In genomic region chr2:191677091-191677645, GRCh38 we compare ENCODE assay signal across 8 cellular contexts. TPM values are rescaled to one million over a fixed set of nuclear protein-coding genes. Genes with fewer than 3 reads are reported as not detected.
DNase-seq lines count a peak whose midpoint lies in the region; ATAC-seq and TF ChIP-seq lines count a peak whose summit lies in the region.

No MANE protein-coding gene starts in this region.

- peaks cover 54% of the 10 kb centered on the region for H3K4me1 Mint-ChIP-seq in activated naive CD8-positive, alpha-beta T cell (ENCODE audit: low read depth)

- no peaks in the 10 kb centered on the region for H3K36me3 ChIP-seq in left ventricle myocardium inferior

- no peaks in the 10 kb centered on the region for H3K27me3 Mint-ChIP-seq in activated naive CD8-positive, alpha-beta T cell

- no peaks in the 10 kb centered on the region for H3K9me3 ChIP-seq in left ventricle myocardium inferior (replicated peaks)

- H3K36me3 Mint-ChIP-seq in activated naive CD8-positive, alpha-beta T cell, result peaks cover 7% of the 10 kb centered on the region

- DNase-seq in stimulated activated CD4-positive, alpha-beta T cell treated with anti-CD3 and anti-CD28 coated beads, Interleukin-12 subunit alpha, Interleukin-12 subunit beta, amount 100 ng/mL, for 48 hours (ENCODE audit: low read depth in 2 of 3, low spot score in 1 of 3), result peak in 2 of 3 donors; percentile 36 to 44
- no peak for DNase-seq in stimulated activated CD4-positive, alpha-beta T cell treated with anti-CD3 and anti-CD28 coated beads, Interleukin-12 subunit alpha, Interleukin-12 subunit beta, amount 100 ng/mL, for 4 hours
- DNase-seq in NOMO-1 treated with dmso at 0.1 percent for 144 hours (lab: John Stamatoyannopoulos, UW; ENCODE audit: unreplicated experiment) (peak; percentile 54), left ventricle myocardium inferior (no peak), pulmonary artery endothelial cell (ENCODE audit: low read depth, low spot score) (peak; percentile 48), NCI-H446 treated with DMSO at 0.1 percent for 48 hours (lab: John Stamatoyannopoulos, UW) (no peak)

- TF ChIP-seq CTCF in left ventricle myocardium inferior (IDR thresholded peaks at IDR 0.05; ENCODE audit: borderline replicate concordance), result no peak

- H3K4me3 ChIP-seq in left ventricle myocardium inferior, result peak overlapping the region; percentile 84

- no peaks in the 10 kb centered on the region for H3K27me3 ChIP-seq in left ventricle myocardium inferior (ENCODE audit: low read depth)

- ATAC-seq in HG02970 (IDR thresholded peaks at IDR 0.05; ENCODE audit: low FRiP score, unreplicated experiment), result peak; percentile 18

- H3K27ac Mint-ChIP-seq in activated naive CD8-positive, alpha-beta T cell, result peak overlapping the region; percentile 99

- peak overlapping the region; percentile 94 for H3K27ac ChIP-seq in left ventricle myocardium inferior (replicated peaks)

- intact Hi-C loops in left ventricle myocardium inferior (cut with micrococcal nuclease), result no loop called here

- peaks cover 23% of the 10 kb centered on the region for H3K4me1 ChIP-seq in left ventricle myocardium inferior

- peak overlapping the region; percentile 98 for H3K4me3 Mint-ChIP-seq in activated naive CD8-positive, alpha-beta T cell

- no peaks in the 10 kb centered on the region for H3K9me3 Mint-ChIP-seq in activated naive CD8-positive, alpha-beta T cell (ENCODE audit: low read depth)

RNA-seq across cellular contexts. Expression of gene NABP1, which starts 0.8 kb away (rescaled TPM):
- total RNA-seq in left ventricle myocardium inferior (3.3 TPM), pulmonary artery endothelial cell (40.8 and 42.5 TPM in 2 replicates)

Comparison
In these comparisons a context has a peak if more than half of its experiments do, and no peak if none do; other contexts are left out.
1. DNase-seq: peak in stimulated activated CD4-positive, alpha-beta T cell treated with anti-CD3 and anti-CD28 coated beads, Interleukin-12 subunit alpha, Interleukin-12 subunit beta, amount 100 ng/mL, for 48 hours (2 of 3), NOMO-1 treated with dmso at 0.1 percent for 144 hours (single experiment) and pulmonary artery endothelial cell (single experiment); none in stimulated activated CD4-positive, alpha-beta T cell treated with anti-CD3 and anti-CD28 coated beads, Interleukin-12 subunit alpha, Interleukin-12 subunit beta, amount 100 ng/mL, for 4 hours (single experiment), left ventricle myocardium inferior (single experiment) and NCI-H446 treated with DMSO at 0.1 percent for 48 hours (single experiment).